1 cellular context compared by ENCODE assay signal in genomic region chr5:95707055-95707454, GRCh38.
A peak's percentile ranks its signal among the peaks of the same experiment; 100 is the strongest.
TF ChIP-seq lines count a peak whose summit lies in the region.

No MANE protein-coding gene starts in this region.

TF ChIP-seq in K562, 482 proteins besides CTCF, POLR2A, EP300 and RAD21 (continues in another document):
- TF ChIP-seq PPARD (CRISPR knock-in tag; IDR thresholded peaks at IDR 0.05) (no peak), RFX7 (CRISPR knock-in tag; IDR thresholded peaks at IDR 0.05) (no peak), MAFG (tag; conservative IDR thresholded peaks at IDR 0.05) (0 out of 2 replicates have a peak, but pooled peaks have one; percentile 17), CGGBP1 (CRISPR knock-in tag; IDR thresholded peaks at IDR 0.05) (no peak), EHMT2 (IDR thresholded peaks at IDR 0.05) (no peak), SMARCC2 (IDR thresholded peaks at IDR 0.05; ENCODE audit: low read depth) (0 out of 2 replicates have a peak, but pooled peaks have one; percentile 21), E4F1 (CRISPR knock-in tag; IDR thresholded peaks at IDR 0.05; ENCODE audit: borderline replicate concordance) (no peak), C11orf30 (IDR thresholded peaks at IDR 0.05; ENCODE audit: low read depth) (peak; percentile 25; the same call in 1 of the 2 replicates), ETS1 (conservative IDR thresholded peaks at IDR 0.05; ENCODE audit: control insufficient read depth, low read depth, low read length) (no peak), ZBTB5 (IDR thresholded peaks at IDR 0.05) (0 out of 2 replicates have a peak, but pooled peaks have one; percentile 19), HNRNPH1 (optimal IDR thresholded peaks at IDR 0.05; ENCODE audit: low read depth, low read length) (no peak), ZNF695 (CRISPR knock-in tag; IDR thresholded peaks at IDR 0.05) (no peak), STAT5A (IDR thresholded peaks at IDR 0.05; ENCODE audit: borderline replicate concordance, low read length) (no peak), ZNF12 (CRISPR knock-in tag; IDR thresholded peaks at IDR 0.05) (no peak), CBFB (CRISPR knock-in tag; IDR thresholded peaks at IDR 0.05) (no peak), HMBOX1 (IDR thresholded peaks at IDR 0.05) (no peak; the same call in 1 of the 2 replicates), SRF (CRISPR knock-in tag; IDR thresholded peaks at IDR 0.05) (no peak), HMGXB4 (CRISPR knock-in tag; IDR thresholded peaks at IDR 0.05) (no peak), TCF15 (CRISPR knock-in tag; IDR thresholded peaks at IDR 0.05) (no peak), BHLHE40 (IDR thresholded peaks at IDR 0.05; ENCODE audit: low read length) (no peak), RBM22 (IDR thresholded peaks at IDR 0.05; ENCODE audit: low read depth, low read length, poor library complexity, severe bottlenecking) (no peak), ZC3H8 (IDR thresholded peaks at IDR 0.05) (0 out of 2 replicates have a peak, but pooled peaks have one; percentile 62), MYNN (IDR thresholded peaks at IDR 0.05) (no peak), MYNN (CRISPR knock-in tag; IDR thresholded peaks at IDR 0.05) (no peak), MLLT1 (IDR thresholded peaks at IDR 0.05) (peak in 1 of 2 experiments; percentile 70; a peak in 1 of 4 replicates), BCLAF1 (IDR thresholded peaks at IDR 0.05; ENCODE audit: borderline replicate concordance in 1 of 2, control insufficient read depth in 1 of 2, low read depth in 2 of 2, low read length in 1 of 2) (no peak), ELK1 (CRISPR knock-in tag; IDR thresholded peaks at IDR 0.05) (no peak), PHF8 (IDR thresholded peaks at IDR 0.05; ENCODE audit: borderline replicate concordance, low read length) (no peak), ZNF217 (CRISPR knock-in tag; IDR thresholded peaks at IDR 0.05) (no peak), ZBTB8A (IDR thresholded peaks at IDR 0.05; ENCODE audit: partially characterized antibody) (no peak), ETV1 (tag; conservative IDR thresholded peaks at IDR 0.05; ENCODE audit: low read depth) (no peak), FOXP1 (CRISPR knock-in tag; IDR thresholded peaks at IDR 0.05) (no peak), LARP7 (IDR thresholded peaks at IDR 0.05) (no peak), CHD1 (IDR thresholded peaks at IDR 0.05; ENCODE audit: low read length) (no peak), FOXJ3 (CRISPR knock-in tag; IDR thresholded peaks at IDR 0.05) (no peak), ZFX (CRISPR knock-in tag; IDR thresholded peaks at IDR 0.05) (no peak), MAZ (CRISPR knock-in tag; conservative IDR thresholded peaks at IDR 0.05 in 1 of 2, IDR thresholded peaks at IDR 0.05 in 1 of 2) (no peak), RUNX1 (IDR thresholded peaks at IDR 0.05; ENCODE audit: low read depth) (no peak), SUPT5H (IDR thresholded peaks at IDR 0.05) (no peak), E2F3 (CRISPR knock-in tag; IDR thresholded peaks at IDR 0.05) (no peak), ZNF408 (CRISPR knock-in tag; IDR thresholded peaks at IDR 0.05; ENCODE audit: low read depth) (no peak), GATAD2B (IDR thresholded peaks at IDR 0.05; ENCODE audit: borderline replicate concordance) (no peak), NFE2 (IDR thresholded peaks at IDR 0.05; ENCODE audit: low read depth) (no peak), CTBP1 (IDR thresholded peaks at IDR 0.05; ENCODE audit: borderline replicate concordance) (0 out of 2 replicates have a peak, but pooled peaks have one; percentile 16), POLR2AphosphoS5 (IDR thresholded peaks at IDR 0.05; ENCODE audit: control insufficient read depth, insufficient read depth, low read depth, low read length) (no peak), GATAD2A (IDR thresholded peaks at IDR 0.05) (0 out of 2 replicates have a peak, but pooled peaks have one; percentile 13), CREB5 (CRISPR knock-in tag; IDR thresholded peaks at IDR 0.05) (no peak), KDM2B (CRISPR knock-in tag; IDR thresholded peaks at IDR 0.05) (no peak), HNRNPUL1 (IDR thresholded peaks at IDR 0.05; ENCODE audit: low read length) (no peak), MED1 (CRISPR knock-in tag; IDR thresholded peaks at IDR 0.05; ENCODE audit: borderline replicate concordance) (no peak), SIN3B (IDR thresholded peaks at IDR 0.05; ENCODE audit: low read depth) (no peak), ETV6 (IDR thresholded peaks at IDR 0.05; ENCODE audit: borderline replicate concordance in 1 of 2, low read depth in 2 of 2, low read length in 1 of 2) (no peak), ETV6 (CRISPR knock-in tag; IDR thresholded peaks at IDR 0.05; ENCODE audit: borderline replicate concordance) (no peak), POLR2AphosphoS2 (IDR thresholded peaks at IDR 0.05; ENCODE audit: low read length) (no peak), ZNF76 (CRISPR knock-in tag; IDR thresholded peaks at IDR 0.05; ENCODE audit: borderline replicate concordance) (no peak), KLF16 (IDR thresholded peaks at IDR 0.05) (no peak), ZNF316 (IDR thresholded peaks at IDR 0.05) (peak; percentile 61), SMARCE1 (IDR thresholded peaks at IDR 0.05) (0 out of 2 replicates have a peak, but pooled peaks have one; percentile 20)
